Comparison of ENCODE assay signal across 8 cellular contexts in genomic region chr14:50311974-50312733, GRCh38. TPM values are rescaled to one million over a fixed set of nuclear protein-coding genes. Genes with fewer than 3 reads are reported as not detected.
DNase-seq lines count a peak whose midpoint lies in the region; ATAC-seq and TF ChIP-seq lines count a peak whose summit lies in the region.

Gene DMAC2L, plus strand, starts transcription at chr14:50312324. Its CDS starts 9,164 bp downstream, at chr14:50321488.
Gene L2HGDH, minus strand, starts transcription at chr14:50312229. Its CDS starts 79 bp downstream, at chr14:50312150.

- peaks cover 8% of the 10 kb centered on the region for H3K36me3 Mint-ChIP-seq in activated naive CD8-positive, alpha-beta T cell

- H2AFZ ChIP-seq in parathyroid adenoma: peak within 1 kb of the TSS; percentile 95

- H3K36me3 ChIP-seq in parathyroid adenoma (ENCODE audit: control insufficient read depth, insufficient read depth, low read length) (no peaks in the 10 kb centered on the region), tibial nerve (no peaks in the 10 kb centered on the region)

- H3K9me3 ChIP-seq in parathyroid adenoma (ENCODE audit: control insufficient read depth, low read length) (no peaks in the 10 kb centered on the region), tibial nerve (no peaks in the 10 kb centered on the region)

- ATAC-seq in HG02623 (IDR thresholded peaks at IDR 0.05; ENCODE audit: unreplicated experiment) (peak; percentile 93), Right ventricle myocardium inferior (peak; percentile 100)

- H3K27ac Mint-ChIP-seq in activated naive CD8-positive, alpha-beta T cell: peak within 1 kb of the TSS; percentile 99

- 0 to 1% methylated on average over 48 to 50 of the region's 83 CpGs for WGBS in tibial nerve, 2 donors

- TF ChIP-seq POLR2A in GM10847 (IDR thresholded peaks at IDR 0.05; ENCODE audit: extremely low read depth, insufficient read length): peak; percentile 75
- TF ChIP-seq POLR2A in tibial nerve (IDR thresholded peaks at IDR 0.05): peak; percentile 43 to 80

- H3K79me2 ChIP-seq in parathyroid adenoma: peaks cover 23% of the 10 kb centered on the region

- H3K4me2 ChIP-seq in parathyroid adenoma (ENCODE audit: low read length): peak within 1 kb of the TSS; percentile 92

- peak within 1 kb of the TSS; percentile 94 for H3K27ac ChIP-seq in parathyroid adenoma
- H3K27ac ChIP-seq in tibial nerve: peak within 1 kb of the TSS; percentile 87 to 93 (median 91)

- H3K4me1 ChIP-seq in parathyroid adenoma: peaks cover 10% of the 10 kb centered on the region
- H3K4me1 ChIP-seq in tibial nerve: peaks cover 0 to 25% (median 15%) of the 10 kb centered on the region in 4 donors

- no peaks in the 10 kb centered on the region for H3K9me3 Mint-ChIP-seq in activated naive CD8-positive, alpha-beta T cell (ENCODE audit: low read depth)

- no peaks in the 10 kb centered on the region for H3K27me3 Mint-ChIP-seq in activated naive CD8-positive, alpha-beta T cell

- DNase-seq in NCI-H1092 treated with DMSO at 0.1 percent for 48 hours (lab: John Stamatoyannopoulos, UW) (peak; percentile 98), SKM-1 treated with dmso at 0.1 percent for 144 hours (lab: John Stamatoyannopoulos, UW; ENCODE audit: unreplicated experiment) (peak; percentile 76), Right ventricle myocardium inferior (ENCODE audit: missing footprints) (peak; percentile 97), tibial nerve (ENCODE audit: low spot score in 2 of 2) (peak; percentile 84 to 87)

- TF ChIP-seq EP300 in tibial nerve (IDR thresholded peaks at IDR 0.05): peak; percentile 47 to 90

- H3K4me3 Mint-ChIP-seq in activated naive CD8-positive, alpha-beta T cell: peak within 1 kb of the TSS; percentile 88

- peak within 1 kb of the TSS; percentile 61 for H3K9ac ChIP-seq in parathyroid adenoma

- H3K27me3 ChIP-seq in parathyroid adenoma (ENCODE audit: control insufficient read depth, insufficient read depth, low read length): no peaks in the 10 kb centered on the region
- H3K27me3 ChIP-seq in tibial nerve: no peaks in the 10 kb centered on the region

- H3K4me1 Mint-ChIP-seq in activated naive CD8-positive, alpha-beta T cell (ENCODE audit: low read depth): peaks cover 44% of the 10 kb centered on the region

- intact Hi-C loops in Right ventricle myocardium inferior (cut with DNase I): loop anchor here (2.0 to 10.0 kb wide), 5 partner anchors 79 to 473 kb away; partner anchors contain the start of gene MAP4K5

- TF ChIP-seq CTCF in parathyroid adenoma (IDR thresholded peaks at IDR 0.05) (peak; percentile 0), tibial nerve (IDR thresholded peaks at IDR 0.05) (peak in 2 of 5 experiments; percentile 4 to 50)

- H3K4me3 ChIP-seq in parathyroid adenoma (ENCODE audit: low read depth, low read length): peak within 1 kb of the TSS; percentile 73
- peak within 1 kb of the TSS; percentile 70 to 87 (median 84) for H3K4me3 ChIP-seq in tibial nerve

RNA-seq across cellular contexts. Expression of gene DMAC2L, which starts in this region (rescaled TPM):
- total RNA-seq in Right ventricle myocardium inferior: 22.5 TPM
- total RNA-seq in tibial nerve: 10 to 100 TPM in 3 of 4 donors, 1 to 10 TPM in 1; 7.5 to 23.1 (median 20.4) TPM

RNA-seq across cellular contexts. Expression of gene L2HGDH, which starts in this region (rescaled TPM):
- 10.5 TPM for total RNA-seq in Right ventricle myocardium inferior
- total RNA-seq in tibial nerve: 10 to 100 TPM in 1 of 4 donors, 1 to 10 TPM in 3; 2.0 to 16.2 (median 3.9) TPM

Comparison
In these comparisons a context has a peak if more than half of its experiments do, and no peak if none do; other contexts are left out.
1. Peak in every context shown above with its lines: DNase-seq, ATAC-seq, H3K4me3 ChIP-seq and H3K27ac ChIP-seq.